8 cellular contexts compared by ENCODE assay signal in the genomic region with DNA sequence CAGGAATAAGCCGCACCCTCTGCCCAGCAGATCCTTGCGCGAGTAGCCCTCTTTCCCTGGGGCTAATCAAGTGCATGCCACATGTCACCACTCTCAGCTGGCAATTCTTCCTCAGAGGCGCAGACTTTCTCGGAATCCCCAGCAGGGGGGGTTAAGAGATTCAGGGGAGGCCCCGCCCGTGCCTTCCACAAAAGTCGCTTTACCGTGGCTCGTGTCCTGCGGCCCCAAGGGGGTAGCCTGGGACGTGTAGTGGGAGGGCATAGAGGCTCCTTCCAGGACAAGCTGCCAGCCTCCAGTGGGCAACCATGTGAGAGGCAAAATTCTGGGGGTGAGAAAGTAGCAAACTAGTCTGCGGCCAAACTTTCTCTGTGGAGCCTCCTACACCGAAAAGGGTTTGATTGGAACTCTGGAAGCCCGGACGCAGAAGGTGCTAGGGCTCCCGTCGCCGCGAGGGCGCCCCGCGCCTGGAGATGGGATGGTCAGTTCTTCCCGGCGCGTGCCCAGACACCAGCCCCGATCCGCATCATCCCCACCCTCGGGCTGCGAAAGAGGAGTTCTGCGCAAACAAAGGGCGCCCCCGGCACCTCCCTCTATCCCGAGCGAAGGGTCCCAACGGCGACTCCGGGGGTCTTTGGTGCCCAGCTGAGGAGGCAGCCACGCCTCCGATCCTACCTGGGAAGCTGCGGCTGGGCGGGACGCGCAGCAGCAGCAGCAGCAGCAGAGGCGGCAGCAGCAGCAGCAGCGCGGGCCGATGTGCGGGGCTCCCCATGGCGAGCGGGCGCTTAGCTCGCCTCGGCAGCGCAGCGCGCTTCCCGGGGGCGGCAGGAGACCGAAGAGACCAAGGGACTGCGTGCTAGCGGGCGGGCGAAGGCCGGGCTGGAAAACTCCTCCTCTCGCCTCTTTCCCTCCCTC. TPM values are rescaled to one million over a fixed set of nuclear protein-coding genes. Genes with fewer than 3 reads are reported as not detected.
DNase-seq lines count a peak whose midpoint lies in the region; ATAC-seq and TF ChIP-seq lines count a peak whose summit lies in the region.

A gene with protein sequence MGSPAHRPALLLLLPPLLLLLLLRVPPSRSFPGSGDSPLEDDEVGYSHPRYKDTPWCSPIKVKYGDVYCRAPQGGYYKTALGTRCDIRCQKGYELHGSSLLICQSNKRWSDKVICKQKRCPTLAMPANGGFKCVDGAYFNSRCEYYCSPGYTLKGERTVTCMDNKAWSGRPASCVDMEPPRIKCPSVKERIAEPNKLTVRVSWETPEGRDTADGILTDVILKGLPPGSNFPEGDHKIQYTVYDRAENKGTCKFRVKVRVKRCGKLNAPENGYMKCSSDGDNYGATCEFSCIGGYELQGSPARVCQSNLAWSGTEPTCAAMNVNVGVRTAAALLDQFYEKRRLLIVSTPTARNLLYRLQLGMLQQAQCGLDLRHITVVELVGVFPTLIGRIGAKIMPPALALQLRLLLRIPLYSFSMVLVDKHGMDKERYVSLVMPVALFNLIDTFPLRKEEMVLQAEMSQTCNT (minus strand): TSS at position 848 of the 912 bp plus-strand sequence. CDS start 79 bp downstream, at position 769.

- TF ChIP-seq CTCF in transverse colon (IDR thresholded peaks at IDR 0.05) (peak in 4 of 5 experiments; percentile 12 to 23 (median 14)), natural killer cell (IDR thresholded peaks at IDR 0.05) (no peak)

- no peak within 1 kb of the TSS for H2AFZ ChIP-seq in Karpas-422 (ENCODE audit: low read length)

- H3K36me3 Mint-ChIP-seq in natural killer cell, result no peaks in the 10 kb centered on the region

- peak within 1 kb of the TSS; percentile 45 to 69 (median 52) for H3K27ac ChIP-seq in transverse colon
- H3K27ac ChIP-seq in Karpas-422 (ENCODE audit: low read length), result no peak within 1 kb of the TSS

- no peaks in the 10 kb centered on the region for H3K4me1 Mint-ChIP-seq in natural killer cell

- H4K20me1 ChIP-seq in Karpas-422 (ENCODE audit: insufficient read depth, low read depth, low read length), result no peaks in the 10 kb centered on the region

- H3K27me3 Mint-ChIP-seq in natural killer cell (ENCODE audit: low read depth in 2 of 2), result peaks cover 20 to 42% of the 10 kb centered on the region in 2 donors

- in situ Hi-C loops in transverse colon (cut with MboI; ENCODE audit: low pct_ligation_motif_present in 1 of 4, low pct_unique_long_range_greater_than_20kb in 1 of 4, low sequenced_read_pairs in 3 of 4), result no loop called here

- ATAC-seq in HG02885 (IDR thresholded peaks at IDR 0.05; ENCODE audit: poor library complexity, unreplicated experiment), result peak; percentile 34
- no peak for ATAC-seq in natural killer cell

- H3K27me3 ChIP-seq in transverse colon, result peaks cover 6% of the 10 kb centered on the region
- no peaks in the 10 kb centered on the region for H3K27me3 ChIP-seq in Karpas-422 (ENCODE audit: low read length)

- peaks cover 0 to 5% (median 0%) of the 10 kb centered on the region in 4 donors for H3K4me1 ChIP-seq in transverse colon
- no peaks in the 10 kb centered on the region; the same call in 1 of the 2 replicates for H3K4me1 ChIP-seq in Karpas-422 (ENCODE audit: low read length)

- intact Hi-C loops in transverse colon (cut with DNase I; ENCODE audit: low total_unique reads), result no loop called here
- intact Hi-C loops in natural killer cell (cut with micrococcal nuclease), result no loop called here

- peak; percentile 64 for DNase-seq in GM03348 (ENCODE audit: low spot score)
- DNase-seq in RPMI8226, result peak; percentile 80
- DNase-seq in dermis microvascular lymphatic vessel endothelial cell (ENCODE audit: low read depth in 2 of 2), result peak in 1 of 2 donors; percentile 54
- DNase-seq in lung microvascular endothelial cell (ENCODE audit: low read depth in 2 of 2), result peak; percentile 28 to 64
- peak; percentile 27 for DNase-seq in transverse colon
- no peak for DNase-seq in Karpas-422
- DNase-seq in natural killer cell, result no peak

- H3K36me3 ChIP-seq in transverse colon (no peaks in the 10 kb centered on the region), Karpas-422 (ENCODE audit: insufficient read depth, low read length) (no peaks in the 10 kb centered on the region)

- no peak within 1 kb of the TSS for H3K4me2 ChIP-seq in Karpas-422 (ENCODE audit: low read depth, low read length, poor library complexity, severe bottlenecking)

- H3K9me3 ChIP-seq in transverse colon (no peaks in the 10 kb centered on the region), Karpas-422 (ENCODE audit: low read length) (no peaks in the 10 kb centered on the region)

- H3K9ac ChIP-seq in Karpas-422 (ENCODE audit: low read length), result no peak within 1 kb of the TSS

- H3K4me3 ChIP-seq in transverse colon (peak within 1 kb of the TSS; percentile 2 to 61 (median 40)), Karpas-422 (ENCODE audit: low read length) (no peak within 1 kb of the TSS)

- H3K4me3 Mint-ChIP-seq in natural killer cell, result no peak within 1 kb of the TSS

- no peaks in the 10 kb centered on the region for H3K9me3 Mint-ChIP-seq in natural killer cell

- TF ChIP-seq POLR2A in transverse colon (IDR thresholded peaks at IDR 0.05), result no peak

- TF ChIP-seq EP300 in transverse colon (IDR thresholded peaks at IDR 0.05; ENCODE audit: low read depth), result no peak

- no peak within 1 kb of the TSS for H3K27ac Mint-ChIP-seq in natural killer cell

- 56% methylated on average over 66 of the region's 66 CpGs; no CpG with 5 or more reads in 1 of the 2 donors for WGBS in transverse colon (ENCODE audit: low coverage in 1 of 2), 2 donors

- H3K9me2 ChIP-seq in Karpas-422 (replicated peaks; ENCODE audit: insufficient read depth, low read length), result no peaks in the 10 kb centered on the region

- no peaks in the 10 kb centered on the region for H3K79me2 ChIP-seq in Karpas-422 (ENCODE audit: low read length)

RNA-seq across cellular contexts. Expression of the gene that starts here (rescaled TPM):
- total RNA-seq in dermis microvascular lymphatic vessel endothelial cell, result 50.8 and 70.8 TPM in 2 replicates
- total RNA-seq in lung microvascular endothelial cell, result 99.4 and 108 TPM in 2 replicates
- 10 to 100 TPM; 16.1 to 43.6 (median 38.6) TPM for total RNA-seq in transverse colon
- not detected in 2 replicates for total RNA-seq in Karpas-422 (2014; rRNA removed; shearing (Covaris generic); ENCODE audit: low replicate concordance)
- total RNA-seq in natural killer cell, result under 1 TPM in 1 of 3 donors, not detected in 2; 0.20 TPM

Comparison
In these comparisons a context has a peak if more than half of its experiments do, and no peak if none do; other contexts are left out.
1. RNA of the gene that starts here (total RNA-seq): 99.4 to 108 TPM in lung microvascular endothelial cell, 50.8 to 70.8 TPM in dermis microvascular lymphatic vessel endothelial cell and 16.1 to 43.6 TPM in transverse colon; not detected in Karpas-422 and 0.20 TPM in natural killer cell; every median in the first group is over 10 times any median in the second.
2. DNase-seq: peak in GM03348 (single experiment), RPMI8226 (single experiment), lung microvascular endothelial cell (2 of 2) and transverse colon (single experiment); none in Karpas-422 (single experiment) and natural killer cell (single experiment).